Comparison of ENCODE assay signal across 1 cellular context in the genomic region with DNA sequence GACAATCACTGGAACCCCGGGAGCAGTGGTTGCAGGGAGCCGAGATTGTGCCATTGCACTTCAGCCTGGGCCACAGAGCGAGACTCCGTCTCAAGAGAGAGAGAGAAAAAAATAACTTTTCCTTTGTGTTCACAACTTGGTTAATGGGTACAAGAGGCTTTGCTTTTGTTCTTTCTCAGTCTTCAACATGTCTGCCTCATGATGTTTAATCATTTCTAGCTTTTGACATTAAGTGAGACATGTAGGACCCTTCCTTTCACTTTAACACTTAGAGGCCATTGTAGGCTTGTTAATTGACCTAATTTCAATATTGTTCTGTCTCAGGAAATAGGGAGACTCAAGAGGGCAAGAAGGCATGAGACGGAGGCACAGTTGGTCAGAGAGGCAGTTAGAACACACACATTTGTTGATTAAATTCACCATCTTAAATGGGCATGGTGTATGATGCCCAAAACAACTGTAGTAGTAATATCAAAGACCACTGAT.
TF ChIP-seq lines count a peak whose summit lies in the region.

No MANE protein-coding gene starts in this region.

TF ChIP-seq in GM12878, 131 proteins besides CTCF, POLR2A, EP300 and RAD21:
- TF ChIP-seq HDGF (IDR thresholded peaks at IDR 0.05) (no peak), FOXM1 (IDR thresholded peaks at IDR 0.05; ENCODE audit: low read depth, low read length) (no peak), NR2C2 (IDR thresholded peaks at IDR 0.05; ENCODE audit: borderline replicate concordance, control insufficient read depth, insufficient read length, low read depth) (no peak), ZNF274 (IDR thresholded peaks at IDR 0.05; ENCODE audit: insufficient read depth, insufficient read length) (no peak), TARDBP (IDR thresholded peaks at IDR 0.05; ENCODE audit: borderline replicate concordance) (no peak), CBX5 (IDR thresholded peaks at IDR 0.05; ENCODE audit: low read depth) (no peak), ESRRA (IDR thresholded peaks at IDR 0.05; ENCODE audit: low read length) (no peak), ZNF24 (IDR thresholded peaks at IDR 0.05) (no peak), PAX8 (IDR thresholded peaks at IDR 0.05) (no peak)
